Comparison of ENCODE assay signal across 11 cellular contexts in genomic region chr1:63274371-63274770, GRCh38. TPM values are rescaled to one million over a fixed set of nuclear protein-coding genes. Genes with fewer than 3 reads are reported as not detected.
"Had no signal": no experiment of that assay in that cellular context is flagged by ENCODE, and none has a peak within 500 bp of the region (broad histone marks: within the 10 kb centered on the region; RNA-seq: fewer than 3 reads in every experiment).

No MANE protein-coding gene starts in this region.

- H3K4me3 ChIP-seq: GM23248, HAP-1 had no signal

- FAIRE-seq: HTR-8/SVneo had no signal

- H3K27ac ChIP-seq: GM23248, HL-60, KMS-11 had no signal

- H3K4me2 ChIP-seq: KMS-11 had no signal

- H3K9ac ChIP-seq: GM23248, KMS-11 had no signal

- H2AFZ ChIP-seq: GM23248 had no signal

- DNase-seq: GM23248, GOT3, H7, HFFc6, Karpas-422, KBM-7 had no signal

- H3K9me3 ChIP-seq: HAP-1 had no signal

- H3K36me3 ChIP-seq: HAP-1 had no signal

- ATAC-seq: HCT116 had no signal

RNA-seq across cellular contexts. Expression of gene FOXD3, which starts 48.0 kb away (rescaled TPM):
- total RNA-seq: GM23248, HFFc6 had no signal
- polyA plus RNA-seq: GM23248 had no signal
